9 cellular contexts compared by ENCODE assay signal in genomic region chr1:176466514-176466913, GRCh38. TPM values are rescaled to one million over a fixed set of nuclear protein-coding genes. Genes with fewer than 3 reads are reported as not detected.
DNase-seq lines count a peak whose midpoint lies in the region; ATAC-seq, FAIRE-seq and TF ChIP-seq lines count a peak whose summit lies in the region.
"Had no signal": no experiment of that assay in that cellular context is flagged by ENCODE, and none has a peak within 500 bp of the region (broad histone marks: within the 10 kb centered on the region; RNA-seq: fewer than 3 reads in every experiment).

No MANE protein-coding gene starts in this region.

- no peak overlapping the region for H3K9ac ChIP-seq in kidney (ENCODE audit: low read length in 2 of 2)

- H3K36me3 ChIP-seq in HEK293 (ENCODE audit: control insufficient read depth in 2 of 2, insufficient read depth in 1 of 2, low read length in 2 of 2), result no peaks in the 10 kb centered on the region
- H3K36me3 ChIP-seq in kidney (ENCODE audit: control insufficient read depth in 1 of 2, insufficient read depth in 2 of 2, low read length in 2 of 2), result no peaks in the 10 kb centered on the region

- no peaks in the 10 kb centered on the region for H3K9me3 ChIP-seq in HEK293 (ENCODE audit: control insufficient read depth, insufficient read depth, low read depth, low read length)
- H3K9me3 ChIP-seq in kidney (ENCODE audit: control insufficient read depth in 1 of 2, low read length in 2 of 2), result no peaks in the 10 kb centered on the region

- TF ChIP-seq CTCF in HEK293 (tag by site-specific recombination; IDR thresholded peaks at IDR 0.05) (0 out of 2 replicates have a peak, but pooled peaks have one; percentile 31), kidney (IDR thresholded peaks at IDR 0.05; ENCODE audit: borderline replicate concordance, extremely low read depth, insufficient read depth) (peak; percentile 48)

- CTCF ChIA-PET in HEK293 (lab: Yijun Ruan, JAX), result interaction anchor here (0.5 to 1.1 kb wide), 3 partner anchors 94 to 1254 kb away, joined by 3 read pairs; no protein-coding TSS in a partner anchor

- no peak for ATAC-seq in activated CD4-positive, CD25-positive, alpha-beta regulatory T cell treated with anti-CD3 and anti-CD28 coated beads, Interleukin-2, amount 50 U/mL, for 24 hours
- ATAC-seq: natural killer cell treated with Interleukin-12 subunit alpha and Interleukin-12 subunit beta and Interleukin-15 and Interleukin-18, amount 100 ng/mL, for 72 hours had no signal

- POLR2A ChIA-PET in HEK293 (lab: Yijun Ruan, JAX), result no interaction called here

- no peaks in the 10 kb centered on the region for H3K4me1 ChIP-seq in HEK293 (ENCODE audit: control insufficient read depth, insufficient read depth, low read length)
- H3K4me1 ChIP-seq in kidney (ENCODE audit: control insufficient read depth in 1 of 2, insufficient read depth in 1 of 2, low read depth in 1 of 2, low read length in 2 of 2), result peaks cover 0 to 7% of the 10 kb centered on the region in 2 donors

- DNase-seq in EH (ENCODE audit: low read depth), result peak; percentile 1
- DNase-seq in OCI-M1 (lab: John Stamatoyannopoulos, UW), result peak; percentile 55
- no peak for DNase-seq in kidney
- no peak for DNase-seq in AML-193 (lab: John Stamatoyannopoulos, UW)
- DNase-seq in NK-92 treated with Interleukin-12 subunit alpha and Interleukin-12 subunit beta, amount 100 ng/mL, for 24 hours (lab: John Stamatoyannopoulos, UW), result no peak
- no peak for DNase-seq in stimulated activated CD4-positive, alpha-beta T cell treated with anti-CD3 and anti-CD28 coated beads, Interleukin-12 subunit alpha, Interleukin-12 subunit beta, amount 100 ng/mL, for 4 hours

- intact Hi-C loops in kidney (cut with DNase I), result no loop called here

- H3K27ac ChIP-seq in HEK293 (ENCODE audit: extremely low read depth, low read depth, low read length) (no peak overlapping the region), kidney (ENCODE audit: low read depth in 2 of 2, low read length in 2 of 2) (no peak overlapping the region)

- FAIRE-seq in kidney (lab: Jason Lieb, UNC), result no peak

- H3K4me3 ChIP-seq in HEK293 (ENCODE audit: low read depth, low read length) (no peak overlapping the region), kidney (ENCODE audit: low read length in 2 of 2) (no peak overlapping the region)

TF ChIP-seq in HEK293, 187 proteins besides CTCF, POLR2A, EP300 and RAD21:
- TF ChIP-seq, protein P1, sequence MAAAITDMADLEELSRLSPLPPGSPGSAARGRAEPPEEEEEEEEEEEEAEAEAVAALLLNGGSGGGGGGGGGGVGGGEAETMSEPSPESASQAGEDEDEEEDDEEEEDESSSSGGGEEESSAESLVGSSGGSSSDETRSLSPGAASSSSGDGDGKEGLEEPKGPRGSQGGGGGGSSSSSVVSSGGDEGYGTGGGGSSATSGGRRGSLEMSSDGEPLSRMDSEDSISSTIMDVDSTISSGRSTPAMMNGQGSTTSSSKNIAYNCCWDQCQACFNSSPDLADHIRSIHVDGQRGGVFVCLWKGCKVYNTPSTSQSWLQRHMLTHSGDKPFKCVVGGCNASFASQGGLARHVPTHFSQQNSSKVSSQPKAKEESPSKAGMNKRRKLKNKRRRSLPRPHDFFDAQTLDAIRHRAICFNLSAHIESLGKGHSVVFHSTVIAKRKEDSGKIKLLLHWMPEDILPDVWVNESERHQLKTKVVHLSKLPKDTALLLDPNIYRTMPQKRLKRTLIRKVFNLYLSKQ (tag by site-specific recombination; IDR thresholded peaks at IDR 0.05; ENCODE audit: borderline replicate concordance), result no peak
- no peak for TF ChIP-seq ZNF558 (tag by site-specific recombination; IDR thresholded peaks at IDR 0.05)
- TF ChIP-seq FEZF1 (tag by site-specific recombination; IDR thresholded peaks at IDR 0.05), result no peak
- TF ChIP-seq ZNF366 (tag by site-specific recombination; conservative IDR thresholded peaks at IDR 0.05), result no peak
- TF ChIP-seq GLIS2 (tag by site-specific recombination; IDR thresholded peaks at IDR 0.05), result no peak
- no peak for TF ChIP-seq ZNF423 (tag by site-specific recombination; IDR thresholded peaks at IDR 0.05)
- TF ChIP-seq ZNF280D (tag by site-specific recombination; IDR thresholded peaks at IDR 0.05), result no peak
- no peak for TF ChIP-seq ZNF416 (tag by site-specific recombination; IDR thresholded peaks at IDR 0.05)
- TF ChIP-seq ZNF596 (tag by site-specific recombination; IDR thresholded peaks at IDR 0.05), result no peak
- no peak for TF ChIP-seq ZNF274 (IDR thresholded peaks at IDR 0.05; ENCODE audit: low read length)
- TF ChIP-seq ZNF274 (tag by site-specific recombination; IDR thresholded peaks at IDR 0.05; ENCODE audit: borderline replicate concordance), result no peak
- no peak for TF ChIP-seq ZNF114 (tag by site-specific recombination; IDR thresholded peaks at IDR 0.05)
- TF ChIP-seq KLF10 (tag by site-specific recombination; IDR thresholded peaks at IDR 0.05), result no peak
- TF ChIP-seq ZNF704 (tag by site-specific recombination; IDR thresholded peaks at IDR 0.05), result no peak

RNA-seq across cellular contexts. Expression of gene PAPPA2, which starts 3.5 kb away (rescaled TPM):
- 93.5 TPM for total RNA-seq in kidney
- polyA plus RNA-seq in kidney (ENCODE audit: insufficient read depth, low read depth, low replicate concordance), result 4.9 TPM

Comparison
In these comparisons a context has a peak if more than half of its experiments do, and no peak if none do; other contexts are left out.
1. DNase-seq: peak in EH (single experiment) and OCI-M1 (single experiment); none in kidney (single experiment), AML-193 (0 of 2), NK-92 treated with Interleukin-12 subunit alpha and Interleukin-12 subunit beta, amount 100 ng/mL, for 24 hours (single experiment) and stimulated activated CD4-positive, alpha-beta T cell treated with anti-CD3 and anti-CD28 coated beads, Interleukin-12 subunit alpha, Interleukin-12 subunit beta, amount 100 ng/mL, for 4 hours (single experiment).